Comparison of ENCODE assay signal across 11 cellular contexts in the genomic region with DNA sequence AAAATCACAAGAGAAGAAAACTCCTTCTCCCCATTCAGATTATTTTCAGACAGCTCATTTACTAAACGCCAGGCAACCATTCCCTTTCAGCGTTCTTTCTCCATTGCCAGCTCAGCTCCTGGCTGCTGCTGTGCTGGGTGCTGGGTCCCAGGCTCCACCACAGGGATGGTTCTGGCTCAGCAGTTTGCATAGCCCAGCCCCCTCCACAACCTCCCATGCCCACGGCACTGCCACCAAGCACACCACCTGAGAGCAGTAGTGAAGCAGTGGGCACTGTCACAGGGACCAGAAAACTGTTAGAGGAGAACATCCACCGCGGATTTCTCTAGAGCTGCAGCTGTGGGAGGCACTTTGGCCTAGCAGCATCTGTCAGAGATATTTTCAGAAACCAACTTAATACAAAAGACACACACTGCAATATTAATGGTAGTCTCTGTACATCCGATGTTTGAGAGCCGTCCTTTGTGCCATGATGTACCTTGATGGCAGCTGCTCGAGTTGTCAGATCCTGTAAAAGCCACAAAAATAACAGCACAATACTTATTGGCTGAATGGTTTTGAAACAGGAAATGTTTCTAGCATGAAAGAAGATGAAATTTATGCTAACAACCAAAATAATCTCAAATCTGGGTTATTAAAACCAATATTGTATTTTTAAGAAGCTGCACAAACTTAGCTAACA.
DNase-seq lines count a peak whose midpoint lies in the region; ATAC-seq and TF ChIP-seq lines count a peak whose summit lies in the region.
"Had no signal": no experiment of that assay in that cellular context is flagged by ENCODE, and none has a peak within 500 bp of the region (broad histone marks: within the 10 kb centered on the region; RNA-seq: fewer than 3 reads in every experiment).

No MANE protein-coding gene starts in this region.

- CTCF ChIA-PET in WTC11 (lab: Charles Lee) = interaction anchor here (0.5 to 0.9 kb wide), 2 partner anchors 20 to 160 kb away, joined by 3 to 4 read pairs; no protein-coding TSS in a partner anchor

- no peak overlapping the region for H3K27ac Mint-ChIP-seq in WTC11

- no peak for TF ChIP-seq CTCF in WTC11 (IDR thresholded peaks at IDR 0.05)
- TF ChIP-seq CTCF in hepatocyte (IDR thresholded peaks at IDR 0.05; ENCODE audit: poor library complexity) = no peak

- H3K4me2 ChIP-seq in hepatocyte = no peak overlapping the region

- H2AFZ ChIP-seq in hepatocyte = no peak overlapping the region

- H3K9me3 Mint-ChIP-seq in activated T-cell treated with anti-CD3 and anti-CD28 coated beads, Interleukin-2, amount 50 U/mL, for 4 hours = no peaks in the 10 kb centered on the region
- peaks cover 10% of the 10 kb centered on the region for H3K9me3 Mint-ChIP-seq in WTC11

- no peak overlapping the region for H3K4me3 ChIP-seq in thymus (ENCODE audit: low read length)
- H3K4me3 ChIP-seq in hepatocyte = no peak overlapping the region

- H3K27ac ChIP-seq in thymus (ENCODE audit: low read depth) (peak overlapping the region; percentile 84), hepatocyte (no peak overlapping the region)

- POLR2A ChIA-PET in WTC11 (lab: Charles Lee) = interaction anchor here (0.6 kb wide), 1 partner anchor 53 kb away, joined by 4 read pairs; no protein-coding TSS in a partner anchor

- peak; percentile 61 to 66 for ATAC-seq in activated T-cell treated with anti-CD3 and anti-CD28 coated beads, Interleukin-2, amount 50 U/mL, for 4 hours
- peak; percentile 51 for ATAC-seq in WTC11
- no peak for ATAC-seq in GM18868 (IDR thresholded peaks at IDR 0.05; ENCODE audit: unreplicated experiment)

- H3K9me2 ChIP-seq in hepatocyte (replicated peaks; ENCODE audit: insufficient read depth) = no peaks in the 10 kb centered on the region

- H3K36me3 ChIP-seq in thymus (ENCODE audit: control insufficient read depth, insufficient read depth) (no peaks in the 10 kb centered on the region), hepatocyte (replicated peaks; ENCODE audit: insufficient read depth, low read depth) (no peaks in the 10 kb centered on the region)

- peaks cover 66% of the 10 kb centered on the region for H3K4me1 Mint-ChIP-seq in activated T-cell treated with anti-CD3 and anti-CD28 coated beads, Interleukin-2, amount 50 U/mL, for 4 hours (ENCODE audit: low read depth)
- H3K4me1 Mint-ChIP-seq in WTC11 = peaks cover 12% of the 10 kb centered on the region

- WGBS in thymus = 23% methylated on average over 8 of the region's 8 CpGs
- whole genome bisulfite sequencing in hepatocyte (ENCODE audit: low lambda C conversion rate, missing lambda C conversion rate) = 84% methylated on average over 8 of the region's 8 CpGs

- no peak overlapping the region for H3K4me3 Mint-ChIP-seq in activated T-cell treated with anti-CD3 and anti-CD28 coated beads, Interleukin-2, amount 50 U/mL, for 4 hours
- H3K4me3 Mint-ChIP-seq in WTC11 = no peak overlapping the region

- H3K79me2 ChIP-seq in hepatocyte = no peaks in the 10 kb centered on the region

- no peak for DNase-seq in activated T-cell treated with anti-CD3 and anti-CD28 coated beads, Interleukin-2, amount 50 U/mL, for 4 hours
- no peak for DNase-seq in activated T-cell treated with anti-CD3 and anti-CD28 coated beads, Interleukin-2, amount 50 U/mL, for 1 hour
- no peak for DNase-seq in WTC11 (ENCODE audit: low spot score)
- peak; percentile 28 for DNase-seq in medulla oblongata (ENCODE audit: extremely low spot score)
- DNase-seq in HuH-7.5 (ENCODE audit: low spot score) = no peak
- no peak for DNase-seq in hepatocyte (ENCODE audit: low spot score)
- DNase-seq: islet precursor cell, NCI-H1417, T1000 had no signal

- no peaks in the 10 kb centered on the region for H3K9me3 ChIP-seq in thymus (ENCODE audit: control insufficient read depth)
- H3K9me3 ChIP-seq in hepatocyte (ENCODE audit: low read depth) = no peaks in the 10 kb centered on the region

- no peaks in the 10 kb centered on the region for H4K20me1 ChIP-seq in hepatocyte (ENCODE audit: insufficient read depth, poor library complexity, severe bottlenecking)

- no peaks in the 10 kb centered on the region for H3K27me3 Mint-ChIP-seq in activated T-cell treated with anti-CD3 and anti-CD28 coated beads, Interleukin-2, amount 50 U/mL, for 4 hours (ENCODE audit: low read depth)
- H3K27me3 Mint-ChIP-seq in WTC11 (ENCODE audit: low read depth) = no peaks in the 10 kb centered on the region

- H3K4me1 ChIP-seq in thymus (ENCODE audit: control insufficient read depth, insufficient read depth, low read length) (peaks cover 28% of the 10 kb centered on the region), hepatocyte (ENCODE audit: insufficient read depth) (no peaks in the 10 kb centered on the region)

- H3K36me3 Mint-ChIP-seq in activated T-cell treated with anti-CD3 and anti-CD28 coated beads, Interleukin-2, amount 50 U/mL, for 4 hours (ENCODE audit: insufficient read depth) = no peaks in the 10 kb centered on the region
- H3K36me3 Mint-ChIP-seq in WTC11 = peaks cover 9% of the 10 kb centered on the region; the same call in 1 of the 2 replicates

- H3K27me3 ChIP-seq in thymus (ENCODE audit: control insufficient read depth, insufficient read depth) (no peaks in the 10 kb centered on the region), hepatocyte (no peaks in the 10 kb centered on the region)

TF ChIP-seq in WTC11, 78 proteins besides CTCF, POLR2A, EP300 and RAD21:
- TF ChIP-seq ZNF219 (CRISPR knock-in tag; IDR thresholded peaks at IDR 0.05; ENCODE audit: borderline replicate concordance) (no peak), ESRRA (CRISPR knock-in tag; IDR thresholded peaks at IDR 0.05; ENCODE audit: borderline replicate concordance) (no peak), SMAD3 (CRISPR knock-in tag; IDR thresholded peaks at IDR 0.05; ENCODE audit: borderline replicate concordance) (no peak), GABPB1 (CRISPR knock-in tag; IDR thresholded peaks at IDR 0.05) (no peak)
- TF ChIP-seq, protein P1, sequence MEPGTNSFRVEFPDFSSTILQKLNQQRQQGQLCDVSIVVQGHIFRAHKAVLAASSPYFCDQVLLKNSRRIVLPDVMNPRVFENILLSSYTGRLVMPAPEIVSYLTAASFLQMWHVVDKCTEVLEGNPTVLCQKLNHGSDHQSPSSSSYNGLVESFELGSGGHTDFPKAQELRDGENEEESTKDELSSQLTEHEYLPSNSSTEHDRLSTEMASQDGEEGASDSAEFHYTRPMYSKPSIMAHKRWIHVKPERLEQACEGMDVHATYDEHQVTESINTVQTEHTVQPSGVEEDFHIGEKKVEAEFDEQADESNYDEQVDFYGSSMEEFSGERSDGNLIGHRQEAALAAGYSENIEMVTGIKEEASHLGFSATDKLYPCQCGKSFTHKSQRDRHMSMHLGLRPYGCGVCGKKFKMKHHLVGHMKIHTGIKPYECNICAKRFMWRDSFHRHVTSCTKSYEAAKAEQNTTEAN (CRISPR knock-in tag; IDR thresholded peaks at IDR 0.05) = no peak
- TF ChIP-seq, protein P2, sequence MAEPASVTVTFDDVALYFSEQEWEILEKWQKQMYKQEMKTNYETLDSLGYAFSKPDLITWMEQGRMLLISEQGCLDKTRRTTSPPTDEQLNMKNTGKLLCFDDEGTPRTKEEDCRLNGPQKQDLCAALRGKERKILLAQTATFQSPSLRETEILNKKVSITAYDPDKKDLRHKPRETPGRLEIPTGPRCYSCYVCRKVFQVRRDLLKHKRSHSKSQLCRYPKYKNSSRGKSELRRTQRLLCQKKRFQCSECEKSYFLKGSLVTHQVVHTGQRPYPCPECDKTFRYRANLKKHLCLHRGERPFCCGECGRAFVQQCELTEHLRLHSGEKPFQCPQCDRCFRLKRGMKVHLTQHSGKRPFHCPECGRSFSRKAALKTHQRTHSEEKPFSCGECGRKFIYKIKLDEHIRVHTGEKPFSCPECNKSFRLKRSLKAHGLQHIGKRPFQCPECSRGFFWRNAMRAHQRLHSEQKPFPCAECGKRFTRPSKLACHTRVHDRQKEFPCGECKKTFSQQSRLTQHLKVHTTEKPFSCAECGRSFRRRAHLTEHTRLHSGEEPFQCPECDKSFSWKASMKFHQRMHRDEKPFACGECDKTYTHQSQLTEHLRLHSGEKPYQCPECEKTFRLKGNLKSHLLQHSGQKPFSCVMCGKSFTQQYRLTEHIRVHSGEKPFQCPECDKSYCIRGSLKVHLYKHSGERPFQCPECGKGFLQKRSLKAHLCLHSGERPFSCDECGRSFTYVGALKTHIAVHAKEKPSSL (CRISPR knock-in tag; conservative IDR thresholded peaks at IDR 0.05) = no peak
